23 cellular contexts compared by ENCODE assay signal in genomic region chr2:123935405-123935804, GRCh38.
DNase-seq lines count a peak whose midpoint lies in the region; ATAC-seq, FAIRE-seq and TF ChIP-seq lines count a peak whose summit lies in the region.
"Had no signal": no experiment of that assay in that cellular context is flagged by ENCODE, and none has a peak within 500 bp of the region (broad histone marks: within the 10 kb centered on the region; RNA-seq: fewer than 3 reads in every experiment).

No MANE protein-coding gene starts in this region.

- POLR2A ChIA-PET in HepG2 (lab: Yijun Ruan, JAX) (no interaction called here), PC-3 (lab: Charles Lee; ENCODE audit: unreplicated experiment) (no interaction called here)

- H2AFZ ChIP-seq in HepG2 (ENCODE audit: low read length), result no peak overlapping the region
- H2AFZ ChIP-seq in Karpas-422 (ENCODE audit: low read length), result no peak overlapping the region
- H2AFZ ChIP-seq in PC-3 (ENCODE audit: low read length), result no peak overlapping the region

- WGBS in HepG2 (ENCODE audit: low lambda C conversion rate), result 11% methylated on average over 4 of the region's 4 CpGs
- 60% methylated on average over 1 of the region's 4 CpGs for WGBS in right lobe of liver (ENCODE audit: insufficient coverage, low coverage, low lambda C conversion rate, missing lambda C conversion rate)

- no peak for ATAC-seq in HepG2
- ATAC-seq in right lobe of liver, result no peak
- ATAC-seq in PC-3, result no peak
- ATAC-seq in GM21717 (IDR thresholded peaks at IDR 0.05; ENCODE audit: unreplicated experiment), result no peak
- ATAC-seq in GM19023 (IDR thresholded peaks at IDR 0.05; ENCODE audit: unreplicated experiment), result no peak

- TF ChIP-seq EP300 in HepG2 (IDR thresholded peaks at IDR 0.05; ENCODE audit: low read depth in 2 of 2, low read length in 2 of 2), result no peak
- TF ChIP-seq EP300 in HepG2 (CRISPR knock-in tag; IDR thresholded peaks at IDR 0.05; ENCODE audit: borderline replicate concordance), result no peak

- H3K27me3 ChIP-seq in HepG2 (ENCODE audit: control insufficient read depth in 1 of 2, insufficient read depth in 2 of 2, low read length in 2 of 2) (no peaks in the 10 kb centered on the region), right lobe of liver (no peaks in the 10 kb centered on the region), Karpas-422 (ENCODE audit: low read length) (no peaks in the 10 kb centered on the region), PC-3 (ENCODE audit: low read length) (no peaks in the 10 kb centered on the region)

- H3K9ac ChIP-seq in HepG2 (ENCODE audit: insufficient read depth, low read depth, low read length), result no peak overlapping the region
- H3K9ac ChIP-seq in Karpas-422 (ENCODE audit: low read length), result no peak overlapping the region
- no peak overlapping the region for H3K9ac ChIP-seq in PC-3 (ENCODE audit: low read length)

- no peak overlapping the region for H3K4me3 ChIP-seq in HepG2 (replicated peaks in 1 of 3; ENCODE audit: insufficient read depth in 1 of 3, low read depth in 2 of 3, low read length in 3 of 3)
- H3K4me3 ChIP-seq in right lobe of liver, result no peak overlapping the region
- no peak overlapping the region for H3K4me3 ChIP-seq in Karpas-422 (ENCODE audit: low read length)
- no peak overlapping the region for H3K4me3 ChIP-seq in PC-3 (ENCODE audit: low read length)

- H4K20me1 ChIP-seq in HepG2 (ENCODE audit: insufficient read depth, low read length) (no peaks in the 10 kb centered on the region), Karpas-422 (ENCODE audit: insufficient read depth, low read depth, low read length) (no peaks in the 10 kb centered on the region), PC-3 (ENCODE audit: low read length) (no peaks in the 10 kb centered on the region)

- H3K4me1 ChIP-seq in HepG2 (ENCODE audit: insufficient read depth, low read length), result no peaks in the 10 kb centered on the region
- no peaks in the 10 kb centered on the region for H3K4me1 ChIP-seq in right lobe of liver
- H3K4me1 ChIP-seq in Karpas-422 (ENCODE audit: low read length), result no peaks in the 10 kb centered on the region
- peaks cover 5% of the 10 kb centered on the region for H3K4me1 ChIP-seq in PC-3 (ENCODE audit: insufficient read depth, low read length)

- no peaks in the 10 kb centered on the region for H3K4me1 Mint-ChIP-seq in endothelial cell (ENCODE audit: unreplicated experiment)
- H3K4me1 Mint-ChIP-seq: CD14-positive monocyte had no signal

- TF ChIP-seq RAD21 in HepG2 (CRISPR knock-in tag; IDR thresholded peaks at IDR 0.05), result no peak

- CTCF ChIA-PET in HepG2 (lab: Yijun Ruan, JAX; ENCODE audit: low intra/inter-chr PET ratio, low total read pairs), result no interaction called here
- CTCF ChIA-PET in PC-3 (lab: Charles Lee), result no interaction called here

- H3K4me3 Mint-ChIP-seq in endothelial cell (ENCODE audit: unreplicated experiment), result no peak overlapping the region
- H3K4me3 Mint-ChIP-seq: CD14-positive monocyte; T-helper 1 cell treated with Interleukin-12 subunit alpha and Interleukin-12 subunit beta and Interleukin-4 antibody, amounts not matched to agents 30 μg/mL and 1 μg/mL, for 36 hours had no signal

- in situ Hi-C loops in HepG2 (cut with HindIII; ENCODE audit: extremely low pct_ligation_motif_present, low pct_unique_long_range_greater_than_20kb), result no loop called here

- H3K9me2 ChIP-seq in Karpas-422 (replicated peaks; ENCODE audit: insufficient read depth, low read length), result no peaks in the 10 kb centered on the region
- no peaks in the 10 kb centered on the region for H3K9me2 ChIP-seq in PC-3 (replicated peaks; ENCODE audit: low read length)

- H3K27me3 Mint-ChIP-seq in endothelial cell (ENCODE audit: unreplicated experiment), result no peaks in the 10 kb centered on the region

- no peak for TF ChIP-seq POLR2A in HepG2 (IDR thresholded peaks at IDR 0.05; ENCODE audit: insufficient read depth in 1 of 2, low read depth in 2 of 2, low read length in 2 of 2)
- no peak for TF ChIP-seq POLR2A in right lobe of liver (IDR thresholded peaks at IDR 0.05)

- FAIRE-seq in HepG2 (lab: Jason Lieb, UNC), result no peak
- no peak for FAIRE-seq in RCC 7860 (lab: Jason Lieb, UNC)
- FAIRE-seq: D721Med, GM12891, H1 had no signal

- TF ChIP-seq CTCF in HepG2 (CRISPR knock-in tag; IDR thresholded peaks at IDR 0.05) (no peak), right lobe of liver (IDR thresholded peaks at IDR 0.05) (no peak), PC-3 (conservative IDR thresholded peaks at IDR 0.05; ENCODE audit: low read depth, low read length) (peak; percentile 36; the same call in 1 of the 2 replicates), endothelial cell (IDR thresholded peaks at IDR 0.05; ENCODE audit: unreplicated experiment) (no peak)

- BruUV-seq in HepG2 (replicated peaks; lab: Mats Ljungman, UMichigan), result no TSS peak
- BruUV-seq in PC-3 (replicated peaks; lab: Mats Ljungman, UMichigan), result no TSS peak

- no peaks in the 10 kb centered on the region for H3K9me3 Mint-ChIP-seq in endothelial cell (ENCODE audit: unreplicated experiment)

- H3K4me2 ChIP-seq in HepG2 (ENCODE audit: low read depth, low read length) (no peak overlapping the region), Karpas-422 (ENCODE audit: low read depth, low read length, poor library complexity, severe bottlenecking) (no peak overlapping the region), PC-3 (ENCODE audit: low read length) (no peak overlapping the region)

- no peaks in the 10 kb centered on the region for H3K36me3 Mint-ChIP-seq in endothelial cell (ENCODE audit: low read depth, unreplicated experiment)
- H3K36me3 Mint-ChIP-seq: CD14-positive monocyte had no signal

- no peaks in the 10 kb centered on the region for H3F3A ChIP-seq in PC-3 (ENCODE audit: low read length, unreplicated experiment)

- intact Hi-C loops in HepG2 (cut with micrococcal nuclease; ENCODE audit: unreplicated experiment), result no loop called here
- intact Hi-C loops in right lobe of liver (cut with DNase I), result no loop called here
- intact Hi-C loops in PC-3 (cut with micrococcal nuclease), result no loop called here

- no peak overlapping the region for H3K27ac Mint-ChIP-seq in endothelial cell (ENCODE audit: unreplicated experiment)
- H3K27ac Mint-ChIP-seq: CD14-positive monocyte; T-helper 1 cell treated with Interleukin-12 subunit alpha and Interleukin-12 subunit beta and Interleukin-4 antibody, amounts not matched to agents 30 μg/mL and 1 μg/mL, for 36 hours had no signal

- H3K27ac ChIP-seq in HepG2 (ENCODE audit: extremely low read length, insufficient read depth, low read length) (no peak overlapping the region), right lobe of liver (no peak overlapping the region), Karpas-422 (ENCODE audit: low read length) (no peak overlapping the region), PC-3 (ENCODE audit: low read length) (no peak overlapping the region)

- H3K79me2 ChIP-seq in HepG2 (ENCODE audit: insufficient read depth, low read length) (no peaks in the 10 kb centered on the region), Karpas-422 (ENCODE audit: low read length) (no peaks in the 10 kb centered on the region), PC-3 (ENCODE audit: low read length) (no peaks in the 10 kb centered on the region)

- H3K36me3 ChIP-seq in HepG2 (replicated peaks in 1 of 2; ENCODE audit: control insufficient read depth in 1 of 2, insufficient read depth in 2 of 2, low read length in 2 of 2) (no peaks in the 10 kb centered on the region), right lobe of liver (no peaks in the 10 kb centered on the region), Karpas-422 (ENCODE audit: insufficient read depth, low read length) (no peaks in the 10 kb centered on the region), PC-3 (ENCODE audit: low read depth, low read length) (no peaks in the 10 kb centered on the region)

- H3K9me3 ChIP-seq in HepG2 (ENCODE audit: low read length) (peaks cover 80% of the 10 kb centered on the region), right lobe of liver (no peaks in the 10 kb centered on the region), Karpas-422 (ENCODE audit: low read length) (no peaks in the 10 kb centered on the region), PC-3 (ENCODE audit: low read length) (no peaks in the 10 kb centered on the region)

- DNase-seq in HepG2 (ENCODE audit: low spot score), result no peak
- DNase-seq in right lobe of liver, result no peak
- peak; percentile 48 for DNase-seq in Karpas-422
- DNase-seq in PC-3, result no peak
- no peak for DNase-seq in endothelial cell (ENCODE audit: low spot score)
- no peak for DNase-seq in RCC 7860 (ENCODE audit: low spot score)
- DNase-seq: AML-193, DMS79, KBM-7, NCI-H1048, NCI-H1417 treated with DMSO at 0.1 percent for 48 hours, NCI-H187, NCI-H2107, NCI-H748 treated with DMSO at 0.1 percent for 48 hours, Right ventricle myocardium superior, T1000 had no signal

TF ChIP-seq in HepG2, 621 proteins besides CTCF, POLR2A, EP300 and RAD21 (continues in another document):
- TF ChIP-seq CEBPB (IDR thresholded peaks at IDR 0.05; ENCODE audit: borderline replicate concordance, low read depth, low read length), result peak; percentile 28; the same call in 1 of the 2 replicates
- 0 out of 2 replicates have a peak, but pooled peaks have one; percentile 29 for TF ChIP-seq ZMYM4 (CRISPR knock-in tag; IDR thresholded peaks at IDR 0.05)
- TF ChIP-seq, protein P1, sequence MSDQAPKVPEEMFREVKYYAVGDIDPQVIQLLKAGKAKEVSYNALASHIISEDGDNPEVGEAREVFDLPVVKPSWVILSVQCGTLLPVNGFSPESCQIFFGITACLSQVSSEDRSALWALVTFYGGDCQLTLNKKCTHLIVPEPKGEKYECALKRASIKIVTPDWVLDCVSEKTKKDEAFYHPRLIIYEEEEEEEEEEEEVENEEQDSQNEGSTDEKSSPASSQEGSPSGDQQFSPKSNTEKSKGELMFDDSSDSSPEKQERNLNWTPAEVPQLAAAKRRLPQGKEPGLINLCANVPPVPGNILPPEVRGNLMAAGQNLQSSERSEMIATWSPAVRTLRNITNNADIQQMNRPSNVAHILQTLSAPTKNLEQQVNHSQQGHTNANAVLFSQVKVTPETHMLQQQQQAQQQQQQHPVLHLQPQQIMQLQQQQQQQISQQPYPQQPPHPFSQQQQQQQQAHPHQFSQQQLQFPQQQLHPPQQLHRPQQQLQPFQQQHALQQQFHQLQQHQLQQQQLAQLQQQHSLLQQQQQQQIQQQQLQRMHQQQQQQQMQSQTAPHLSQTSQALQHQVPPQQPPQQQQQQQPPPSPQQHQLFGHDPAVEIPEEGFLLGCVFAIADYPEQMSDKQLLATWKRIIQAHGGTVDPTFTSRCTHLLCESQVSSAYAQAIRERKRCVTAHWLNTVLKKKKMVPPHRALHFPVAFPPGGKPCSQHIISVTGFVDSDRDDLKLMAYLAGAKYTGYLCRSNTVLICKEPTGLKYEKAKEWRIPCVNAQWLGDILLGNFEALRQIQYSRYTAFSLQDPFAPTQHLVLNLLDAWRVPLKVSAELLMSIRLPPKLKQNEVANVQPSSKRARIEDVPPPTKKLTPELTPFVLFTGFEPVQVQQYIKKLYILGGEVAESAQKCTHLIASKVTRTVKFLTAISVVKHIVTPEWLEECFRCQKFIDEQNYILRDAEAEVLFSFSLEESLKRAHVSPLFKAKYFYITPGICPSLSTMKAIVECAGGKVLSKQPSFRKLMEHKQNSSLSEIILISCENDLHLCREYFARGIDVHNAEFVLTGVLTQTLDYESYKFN (CRISPR knock-in tag; conservative IDR thresholded peaks at IDR 0.05), result no peak
